8 cellular contexts compared by ENCODE assay signal in the genomic region with DNA sequence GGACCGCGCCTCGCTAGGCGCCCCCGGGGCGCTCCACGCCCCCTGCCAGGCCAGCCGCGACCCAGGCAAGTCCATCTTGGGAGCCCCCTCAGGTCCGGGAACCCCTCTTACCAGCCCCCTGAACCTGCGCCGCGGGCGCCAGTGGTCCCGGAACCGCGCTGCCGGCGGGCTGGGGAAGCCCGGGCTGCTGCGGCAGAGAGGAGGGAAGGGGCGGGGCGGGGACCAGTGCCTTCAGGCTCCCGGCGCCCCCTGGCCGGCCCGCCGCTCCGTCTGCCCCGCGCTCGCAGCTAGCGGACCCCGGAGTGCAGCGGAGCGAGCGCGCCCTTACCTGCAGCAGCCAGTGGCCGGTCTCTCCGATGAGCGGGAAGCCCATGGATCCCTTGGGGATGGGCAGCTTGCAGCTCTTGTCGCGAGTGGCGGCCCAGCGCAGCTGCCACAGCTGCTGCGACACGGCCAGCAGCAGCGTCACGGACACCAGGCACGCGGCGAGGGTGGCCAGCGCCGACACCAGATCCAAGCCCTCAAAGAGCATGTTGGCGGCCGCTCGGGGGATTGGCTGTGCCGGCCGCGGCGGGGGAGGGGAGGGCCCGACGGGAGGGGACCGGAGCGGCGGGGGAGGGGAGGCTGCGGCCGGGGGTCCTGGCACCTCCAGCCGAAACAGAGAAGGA. TPM values are rescaled to one million over a fixed set of nuclear protein-coding genes. Genes with fewer than 3 reads are reported as not detected.
DNase-seq lines count a peak whose midpoint lies in the region; ATAC-seq and TF ChIP-seq lines count a peak whose summit lies in the region.

CYP26B1 (minus strand) TSS at position 560 of the 668 bp plus-strand sequence; CDS start at position 532, 28 bp downstream.

- POLR2A ChIA-PET in HCT116 (lab: Charles Lee) = no interaction called here

- no TSS peak for BruUV-seq in HCT116 (replicated peaks; lab: Mats Ljungman, UMichigan)

- H3K79me2 ChIP-seq in HCT116 (ENCODE audit: insufficient read depth, low read length) = no peaks in the 10 kb centered on the region

- H3K27ac ChIP-seq in HCT116 (ENCODE audit: low read depth, low read length) = no peak within 1 kb of the TSS

- no peak for TF ChIP-seq POLR2A in HCT116 (IDR thresholded peaks at IDR 0.05; ENCODE audit: borderline replicate concordance, extremely low read depth, insufficient read depth, insufficient read length)

- intact Hi-C loops in HCT116 (cut with micrococcal nuclease) = no loop called here

- no peaks in the 10 kb centered on the region for H3K36me3 ChIP-seq in HCT116 (ENCODE audit: control insufficient read depth in 1 of 2, insufficient read depth in 2 of 2, low read length in 2 of 2)

- H2AFZ ChIP-seq in HCT116 (ENCODE audit: low read depth, low read length, poor library complexity, severe bottlenecking) = peak within 1 kb of the TSS; percentile 86

- H4K20me1 ChIP-seq in HCT116 (ENCODE audit: insufficient read depth) = no peaks in the 10 kb centered on the region

- no peak for DNase-seq in HCT116 (ENCODE audit: low read depth, low spot score)
- DNase-seq in fibroblast of villous mesenchyme (ENCODE audit: low read depth) = no peak
- peak; percentile 19 for DNase-seq in omental fat pad (ENCODE audit: low spot score)
- no peak for DNase-seq in NCI-H446 (lab: John Stamatoyannopoulos, UW)

- no peak for ATAC-seq in HCT116
- no peak for ATAC-seq in omental fat pad (ENCODE audit: low FRiP score)
- no peak for ATAC-seq in HG03565 (IDR thresholded peaks at IDR 0.05; ENCODE audit: unreplicated experiment)
- ATAC-seq in HG02884 (IDR thresholded peaks at IDR 0.05; ENCODE audit: unreplicated experiment) = no peak
- no peak for ATAC-seq in GM19463 (IDR thresholded peaks at IDR 0.05; ENCODE audit: unreplicated experiment)

- no peaks in the 10 kb centered on the region for H3K9me3 ChIP-seq in HCT116 (ENCODE audit: control insufficient read depth in 1 of 2, insufficient read depth in 1 of 2, low read depth in 1 of 2, low read length in 2 of 2)

- H3K9me2 ChIP-seq in HCT116 (ENCODE audit: insufficient read depth) = no peaks in the 10 kb centered on the region

- TF ChIP-seq CTCF in HCT116 (IDR thresholded peaks at IDR 0.05 in 2 of 3, conservative IDR thresholded peaks at IDR 0.05 in 1 of 3; ENCODE audit: borderline replicate concordance in 1 of 3, insufficient read depth in 1 of 3, low read depth in 2 of 3, low read length in 2 of 3) (no peak), WI38 (IDR thresholded peaks at IDR 0.05; ENCODE audit: low read depth, low read length) (no peak), fibroblast of villous mesenchyme (IDR thresholded peaks at IDR 0.05; ENCODE audit: insufficient read depth, low read depth, low read length) (no peak), omental fat pad (IDR thresholded peaks at IDR 0.05) (no peak)

- peak within 1 kb of the TSS; percentile 90 for H3K4me2 ChIP-seq in HCT116 (ENCODE audit: low read length)

- CTCF ChIA-PET in HCT116 (lab: Charles Lee) = interaction anchor here (1.7 kb wide), 1 partner anchor 223 kb away, joined by 7 read pairs; no protein-coding TSS in a partner anchor

- no peaks in the 10 kb centered on the region for H3K27me3 ChIP-seq in HCT116 (ENCODE audit: insufficient read depth, low read length)

- H3K4me3 ChIP-seq in HCT116 (replicated peaks in 1 of 2; ENCODE audit: low read depth in 1 of 2, low read length in 2 of 2) (peak within 1 kb of the TSS; percentile 48 to 56), WI38 (ENCODE audit: low read depth, low read length) (peak within 1 kb of the TSS; percentile 58), fibroblast of villous mesenchyme (ENCODE audit: low read depth, low read length) (peak within 1 kb of the TSS; percentile 61)

- peak within 1 kb of the TSS; percentile 42 for H3K9ac ChIP-seq in HCT116 (ENCODE audit: low read length)

- peaks cover 18 to 44% of the 10 kb centered on the region in 2 experiments; a peak in 3 of 4 replicates for H3K4me1 ChIP-seq in HCT116 (ENCODE audit: control insufficient read depth in 1 of 2, insufficient read depth in 2 of 2, low read length in 2 of 2)

- no peak for TF ChIP-seq RAD21 in HCT116 (IDR thresholded peaks at IDR 0.05; ENCODE audit: low read depth)

- RAD21 ChIA-PET in HCT116 (lab: Charles Lee; ENCODE audit: low non-redundant PET in 1 of 2, low total read pairs in 2 of 2, uncharacterized antibody in 2 of 2, unreplicated experiment in 2 of 2) = no interaction called here

TF ChIP-seq in HCT116, 20 proteins besides CTCF, POLR2A, EP300 and RAD21:
- TF ChIP-seq YY1 (IDR thresholded peaks at IDR 0.05; ENCODE audit: extremely low read depth, insufficient replicate concordance, low read depth, low read length) (no peak), SIN3A (IDR thresholded peaks at IDR 0.05; ENCODE audit: low read depth) (no peak), JUND (IDR thresholded peaks at IDR 0.05) (no peak), REST (IDR thresholded peaks at IDR 0.05; ENCODE audit: low read depth) (no peak), ZFX (IDR thresholded peaks at IDR 0.05) (no peak), FOSL1 (IDR thresholded peaks at IDR 0.05; ENCODE audit: low read depth) (no peak), ZNF274 (IDR thresholded peaks at IDR 0.05; ENCODE audit: low read depth, low read length) (no peak), POLR2AphosphoS5 (IDR thresholded peaks at IDR 0.05; ENCODE audit: low read depth, low read length) (no peak), TCF7L2 (IDR thresholded peaks at IDR 0.05; ENCODE audit: borderline replicate concordance, extremely low read depth, insufficient read depth, insufficient read length) (no peak)
TF ChIP-seq in HCT116: peak in this region for 0.

RNA-seq across cellular contexts. Expression of gene CYP26B1, which starts in this region (rescaled TPM):
- total RNA-seq in HCT116 (2021; ENCODE audit: unreplicated experiment) (21.1 TPM), fibroblast of villous mesenchyme (under 0.01 and 0.43 TPM in 2 replicates), omental fat pad (10 to 100 TPM; 10.6 to 36.6 (median 18.8) TPM)
- 11.6 and 11.9 TPM in 2 replicates for polyA plus RNA-seq in HCT116 (2012)
